In genomic region chr3:127443581-127444375, GRCh38 we compare ENCODE assay signal across 25 cellular contexts.
DNase-seq lines count a peak whose midpoint lies in the region; ATAC-seq and TF ChIP-seq lines count a peak whose summit lies in the region.
"Had no signal": no experiment of that assay in that cellular context is flagged by ENCODE, and none has a peak within 500 bp of the region (broad histone marks: within the 10 kb centered on the region; RNA-seq: fewer than 3 reads in every experiment).

No MANE protein-coding gene starts in this region.

- TF ChIP-seq CTCF in coronary artery (IDR thresholded peaks at IDR 0.05) (no peak), omental fat pad (IDR thresholded peaks at IDR 0.05) (no peak), upper lobe of right lung (IDR thresholded peaks at IDR 0.05) (no peak)

- peak; percentile 59 for DNase-seq in cardiac septum (ENCODE audit: low spot score)
- no peak for DNase-seq in right cardiac atrium
- DNase-seq in coronary artery (ENCODE audit: low spot score): peak; percentile 58
- DNase-seq in omental fat pad (ENCODE audit: low spot score): peak; percentile 4
- DNase-seq in upper lobe of right lung: peak; percentile 43
- no peak for DNase-seq in DMS53 (lab: John Stamatoyannopoulos, UW)
- no peak for DNase-seq in activated T-cell treated with anti-CD3 and anti-CD28 coated beads, Interleukin-2, amount 50 U/mL, for 1 hour
- DNase-seq in effector CD8-positive, alpha-beta T cell (lab: John Stamatoyannopoulos, UW): no peak
- DNase-seq: activated CD4-positive, alpha-beta T cell treated with anti-CD3 and anti-CD28 coated beads for 48 hours; activated T-cell treated with anti-CD3 and anti-CD28 coated beads, Interleukin-2, amount 50 U/mL, for 72 hours; BE2C; caudate nucleus; COR-L47; dermis blood vessel endothelial cell; DMS79 treated with DMSO at 0.1 percent for 48 hours; GOT3; mesendoderm; naive thymus-derived CD4-positive, alpha-beta T cell; NCI-H1105; NCI-H2081; NCI-H510A; stimulated activated CD8-positive, alpha-beta memory T cell treated with anti-CD3 and anti-CD28 coated beads, Interleukin-4, amount 100 ng/mL, for 48 hours had no signal

- intact Hi-C loops in cardiac septum (cut with DNase I) (no loop called here), right cardiac atrium (cut with DNase I) (no loop called here), upper lobe of right lung (cut with DNase I) (no loop called here)

- no peaks in the 10 kb centered on the region for H3K9me3 ChIP-seq in right cardiac atrium (ENCODE audit: control insufficient read depth, low read length)
- H3K9me3 ChIP-seq in upper lobe of right lung: no peaks in the 10 kb centered on the region
- H3K9me3 ChIP-seq: ascending aorta, BE2C had no signal

- H3K27me3 ChIP-seq in right cardiac atrium (ENCODE audit: control insufficient read depth, insufficient read depth) (no peaks in the 10 kb centered on the region), upper lobe of right lung (no peaks in the 10 kb centered on the region)
- H3K27me3 ChIP-seq: ascending aorta, BE2C had no signal

- H3K36me3 ChIP-seq in upper lobe of right lung: no peaks in the 10 kb centered on the region
- H3K36me3 ChIP-seq: ascending aorta, BE2C had no signal

- WGBS in right cardiac atrium: 79% methylated on average over 15 of the region's 15 CpGs

- H3K4me3 ChIP-seq in right cardiac atrium (ENCODE audit: low read length) (no peak overlapping the region), coronary artery (no peak overlapping the region), upper lobe of right lung (no peak overlapping the region)
- H3K4me3 ChIP-seq: ascending aorta had no signal

- H3K27ac ChIP-seq in right cardiac atrium (ENCODE audit: low read length): no peak overlapping the region
- H3K27ac ChIP-seq in coronary artery: no peak overlapping the region
- H3K27ac ChIP-seq in upper lobe of right lung: no peak overlapping the region
- H3K27ac ChIP-seq: ascending aorta, parathyroid adenoma had no signal

- no peaks in the 10 kb centered on the region for H3K4me1 ChIP-seq in right cardiac atrium (ENCODE audit: control insufficient read depth, insufficient read depth, low read length)
- no peaks in the 10 kb centered on the region for H3K4me1 ChIP-seq in upper lobe of right lung
- H3K4me1 ChIP-seq: ascending aorta, BE2C, parathyroid adenoma had no signal

- no peak for ATAC-seq in right cardiac atrium
- no peak for ATAC-seq in omental fat pad (ENCODE audit: low FRiP score)
- no peak for ATAC-seq in upper lobe of right lung
- ATAC-seq: activated naive CD4-positive, alpha-beta T cell treated with anti-CD3 and anti-CD28 coated beads, Interleukin-2, amount 50 U/mL, for 72 hours; activated T-cell treated with anti-CD3 and anti-CD28 coated beads, Interleukin-2, amount 50 U/mL, for 72 hours; naive thymus-derived CD4-positive, alpha-beta T cell had no signal

Comparison
In these comparisons a context has a peak if more than half of its experiments do, and no peak if none do; other contexts are left out.
1. DNase-seq: peak in cardiac septum (single experiment), coronary artery (single experiment), omental fat pad (single experiment) and upper lobe of right lung (single experiment); none in right cardiac atrium (0 of 3), DMS53 (single experiment), activated T-cell treated with anti-CD3 and anti-CD28 coated beads, Interleukin-2, amount 50 U/mL, for 1 hour (single experiment) and effector CD8-positive, alpha-beta T cell (single experiment).